Comparison of ENCODE assay signal across 1 cellular context in genomic region chr1:154469844-154470417, GRCh38.
TF ChIP-seq lines count a peak whose summit lies in the region.

No MANE protein-coding gene starts in this region.

TF ChIP-seq in HepG2, 621 proteins besides CTCF, POLR2A, EP300 and RAD21 (continued from another document and continues in another):
- TF ChIP-seq ZHX1 (CRISPR knock-in tag; IDR thresholded peaks at IDR 0.05; ENCODE audit: low read depth) (no peak), ZNF101 (CRISPR knock-in tag; IDR thresholded peaks at IDR 0.05; ENCODE audit: borderline replicate concordance, low read depth) (no peak), MTA1 (CRISPR knock-in tag; IDR thresholded peaks at IDR 0.05; ENCODE audit: borderline replicate concordance) (no peak), NR2F6 (IDR thresholded peaks at IDR 0.05) (no peak), NR2F6 (CRISPR knock-in tag; IDR thresholded peaks at IDR 0.05) (peak; percentile 24; the same call in 1 of the 2 replicates), SRSF4 (IDR thresholded peaks at IDR 0.05; ENCODE audit: low read depth, low read length, poor library complexity, severe bottlenecking) (no peak), ERF (CRISPR knock-in tag; IDR thresholded peaks at IDR 0.05) (peak; percentile 81), YEATS4 (CRISPR knock-in tag; IDR thresholded peaks at IDR 0.05; ENCODE audit: borderline replicate concordance) (no peak), HDAC1 (CRISPR knock-in tag; IDR thresholded peaks at IDR 0.05) (peak; percentile 17; the same call in 1 of the 2 replicates), ZNF335 (CRISPR knock-in tag; IDR thresholded peaks at IDR 0.05) (no peak), CHCHD3 (CRISPR knock-in tag; IDR thresholded peaks at IDR 0.05) (no peak), NFKBIZ (CRISPR knock-in tag; IDR thresholded peaks at IDR 0.05) (0 out of 2 replicates have a peak, but pooled peaks have one; percentile 34), RELA (CRISPR knock-in tag; IDR thresholded peaks at IDR 0.05) (no peak), ZNF691 (CRISPR knock-in tag; IDR thresholded peaks at IDR 0.05; ENCODE audit: borderline replicate concordance, low read depth) (peak; percentile 52; the same call in 1 of the 2 replicates), NR1H2 (CRISPR knock-in tag; IDR thresholded peaks at IDR 0.05; ENCODE audit: borderline replicate concordance, low read depth) (no peak), TEF (CRISPR knock-in tag; IDR thresholded peaks at IDR 0.05) (peak; percentile 88; the same call in 1 of the 2 replicates), ZBTB33 (CRISPR knock-in tag; IDR thresholded peaks at IDR 0.05) (no peak), SMYD3 (CRISPR knock-in tag; IDR thresholded peaks at IDR 0.05) (no peak), KAT8 (CRISPR knock-in tag; IDR thresholded peaks at IDR 0.05) (peak; percentile 49; the same call in 1 of the 2 replicates), SOX5 (CRISPR knock-in tag; IDR thresholded peaks at IDR 0.05; ENCODE audit: borderline replicate concordance) (peak; percentile 51; the same call in 1 of the 2 replicates), CBFB (CRISPR knock-in tag; IDR thresholded peaks at IDR 0.05) (no peak), ZNF597 (CRISPR knock-in tag; IDR thresholded peaks at IDR 0.05) (no peak), MTA3 (CRISPR knock-in tag; IDR thresholded peaks at IDR 0.05) (no peak), GABPA (IDR thresholded peaks at IDR 0.05; ENCODE audit: low read depth, low read length) (no peak), GABPA (CRISPR knock-in tag; IDR thresholded peaks at IDR 0.05; ENCODE audit: low read depth) (no peak), PTBP1 (IDR thresholded peaks at IDR 0.05; ENCODE audit: low read depth, low read length, poor library complexity, severe bottlenecking) (no peak)
- TF ChIP-seq, protein P1, sequence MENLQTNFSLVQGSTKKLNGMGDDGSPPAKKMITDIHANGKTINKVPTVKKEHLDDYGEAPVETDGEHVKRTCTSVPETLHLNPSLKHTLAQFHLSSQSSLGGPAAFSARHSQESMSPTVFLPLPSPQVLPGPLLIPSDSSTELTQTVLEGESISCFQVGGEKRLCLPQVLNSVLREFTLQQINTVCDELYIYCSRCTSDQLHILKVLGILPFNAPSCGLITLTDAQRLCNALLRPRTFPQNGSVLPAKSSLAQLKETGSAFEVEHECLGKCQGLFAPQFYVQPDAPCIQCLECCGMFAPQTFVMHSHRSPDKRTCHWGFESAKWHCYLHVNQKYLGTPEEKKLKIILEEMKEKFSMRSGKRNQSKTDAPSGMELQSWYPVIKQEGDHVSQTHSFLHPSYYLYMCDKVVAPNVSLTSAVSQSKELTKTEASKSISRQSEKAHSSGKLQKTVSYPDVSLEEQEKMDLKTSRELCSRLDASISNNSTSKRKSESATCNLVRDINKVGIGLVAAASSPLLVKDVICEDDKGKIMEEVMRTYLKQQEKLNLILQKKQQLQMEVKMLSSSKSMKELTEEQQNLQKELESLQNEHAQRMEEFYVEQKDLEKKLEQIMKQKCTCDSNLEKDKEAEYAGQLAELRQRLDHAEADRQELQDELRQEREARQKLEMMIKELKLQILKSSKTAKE (CRISPR knock-in tag; IDR thresholded peaks at IDR 0.05; ENCODE audit: borderline replicate concordance) = no peak
- TF ChIP-seq, protein P2, sequence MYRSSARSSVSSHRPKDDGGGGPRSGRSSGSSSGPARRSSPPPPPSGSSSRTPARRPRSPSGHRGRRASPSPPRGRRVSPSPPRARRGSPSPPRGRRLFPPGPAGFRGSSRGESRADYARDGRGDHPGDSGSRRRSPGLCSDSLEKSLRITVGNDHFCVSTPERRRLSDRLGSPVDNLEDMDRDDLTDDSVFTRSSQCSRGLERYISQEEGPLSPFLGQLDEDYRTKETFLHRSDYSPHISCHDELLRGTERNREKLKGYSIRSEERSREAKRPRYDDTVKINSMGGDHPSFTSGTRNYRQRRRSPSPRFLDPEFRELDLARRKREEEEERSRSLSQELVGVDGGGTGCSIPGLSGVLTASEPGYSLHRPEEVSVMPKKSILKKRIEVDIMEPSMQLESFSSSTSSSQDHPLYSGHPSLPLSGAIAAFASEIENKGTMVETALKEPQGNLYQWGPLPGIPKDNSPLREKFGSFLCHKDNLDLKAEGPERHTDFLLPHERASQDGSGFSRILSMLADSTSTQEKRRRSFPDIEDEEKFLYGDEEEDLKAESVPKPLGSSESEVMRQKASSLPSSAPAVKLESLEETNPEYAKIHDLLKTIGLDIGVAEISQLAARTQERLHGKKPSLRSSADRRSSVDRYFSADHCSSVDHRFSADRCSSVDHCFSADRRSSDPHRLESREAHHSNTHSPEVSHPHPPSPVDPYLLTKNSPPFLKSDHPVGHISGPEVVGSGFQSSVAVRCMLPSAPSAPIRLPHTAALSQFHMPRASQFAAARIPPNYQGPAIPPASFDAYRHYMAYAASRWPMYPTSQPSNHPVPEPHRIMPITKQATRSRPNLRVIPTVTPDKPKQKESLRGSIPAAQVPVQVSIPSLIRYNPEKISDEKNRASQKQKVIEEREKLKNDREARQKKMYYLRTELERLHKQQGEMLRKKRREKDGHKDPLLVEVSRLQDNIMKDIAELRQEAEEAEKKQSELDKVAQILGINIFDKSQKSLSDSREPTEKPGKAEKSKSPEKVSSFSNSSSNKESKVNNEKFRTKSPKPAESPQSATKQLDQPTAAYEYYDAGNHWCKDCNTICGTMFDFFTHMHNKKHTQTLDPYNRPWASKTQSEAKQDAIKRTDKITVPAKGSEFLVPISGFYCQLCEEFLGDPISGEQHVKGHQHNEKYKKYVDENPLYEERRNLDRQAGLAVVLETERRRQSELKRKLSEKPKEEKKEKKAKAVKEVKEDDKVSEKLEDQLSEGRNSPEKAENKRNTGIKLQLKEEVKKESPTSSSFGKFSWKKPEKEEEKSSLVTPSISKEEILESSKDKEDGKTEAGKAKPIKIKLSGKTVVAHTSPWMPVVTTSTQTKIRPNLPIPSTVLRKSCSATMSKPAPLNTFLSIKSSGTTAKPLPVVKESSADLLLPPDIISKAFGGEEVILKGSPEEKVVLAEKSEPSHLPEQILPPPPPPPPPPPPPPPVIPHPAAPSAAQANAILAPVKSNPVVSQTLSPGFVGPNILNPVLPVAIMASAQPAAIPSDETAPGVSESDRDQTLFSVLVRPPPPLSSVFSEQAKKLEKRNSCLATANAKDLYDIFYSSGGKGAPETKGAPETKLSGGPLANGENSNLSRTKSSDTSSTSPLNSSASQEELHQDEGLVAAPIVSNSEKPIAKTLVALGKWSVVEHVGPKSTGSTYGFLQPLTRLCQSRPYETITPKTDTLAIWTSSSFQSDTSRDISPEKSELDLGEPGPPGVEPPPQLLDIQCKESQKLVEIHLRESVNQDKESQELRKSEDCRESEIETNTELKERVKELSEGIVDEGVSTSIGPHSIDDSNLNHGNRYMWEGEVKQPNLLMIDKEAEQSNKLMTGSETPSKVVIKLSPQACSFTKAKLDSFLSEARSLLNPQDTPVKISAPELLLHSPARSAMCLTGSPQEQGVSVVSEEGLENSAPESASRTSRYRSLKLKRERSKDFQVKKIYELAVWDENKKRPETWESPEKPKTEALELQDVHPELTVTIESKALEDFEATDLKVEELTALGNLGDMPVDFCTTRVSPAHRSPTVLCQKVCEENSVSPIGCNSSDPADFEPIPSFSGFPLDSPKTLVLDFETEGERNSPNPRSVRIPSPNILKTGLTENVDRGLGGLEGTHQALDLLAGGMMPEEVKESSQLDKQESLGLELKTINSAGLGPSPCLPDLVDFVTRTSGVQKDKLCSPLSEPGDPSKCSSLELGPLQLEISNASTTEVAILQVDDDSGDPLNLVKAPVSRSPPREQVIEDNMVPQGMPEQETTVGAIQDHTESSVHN (CRISPR knock-in tag; IDR thresholded peaks at IDR 0.05) = no peak
- TF ChIP-seq, protein P3, sequence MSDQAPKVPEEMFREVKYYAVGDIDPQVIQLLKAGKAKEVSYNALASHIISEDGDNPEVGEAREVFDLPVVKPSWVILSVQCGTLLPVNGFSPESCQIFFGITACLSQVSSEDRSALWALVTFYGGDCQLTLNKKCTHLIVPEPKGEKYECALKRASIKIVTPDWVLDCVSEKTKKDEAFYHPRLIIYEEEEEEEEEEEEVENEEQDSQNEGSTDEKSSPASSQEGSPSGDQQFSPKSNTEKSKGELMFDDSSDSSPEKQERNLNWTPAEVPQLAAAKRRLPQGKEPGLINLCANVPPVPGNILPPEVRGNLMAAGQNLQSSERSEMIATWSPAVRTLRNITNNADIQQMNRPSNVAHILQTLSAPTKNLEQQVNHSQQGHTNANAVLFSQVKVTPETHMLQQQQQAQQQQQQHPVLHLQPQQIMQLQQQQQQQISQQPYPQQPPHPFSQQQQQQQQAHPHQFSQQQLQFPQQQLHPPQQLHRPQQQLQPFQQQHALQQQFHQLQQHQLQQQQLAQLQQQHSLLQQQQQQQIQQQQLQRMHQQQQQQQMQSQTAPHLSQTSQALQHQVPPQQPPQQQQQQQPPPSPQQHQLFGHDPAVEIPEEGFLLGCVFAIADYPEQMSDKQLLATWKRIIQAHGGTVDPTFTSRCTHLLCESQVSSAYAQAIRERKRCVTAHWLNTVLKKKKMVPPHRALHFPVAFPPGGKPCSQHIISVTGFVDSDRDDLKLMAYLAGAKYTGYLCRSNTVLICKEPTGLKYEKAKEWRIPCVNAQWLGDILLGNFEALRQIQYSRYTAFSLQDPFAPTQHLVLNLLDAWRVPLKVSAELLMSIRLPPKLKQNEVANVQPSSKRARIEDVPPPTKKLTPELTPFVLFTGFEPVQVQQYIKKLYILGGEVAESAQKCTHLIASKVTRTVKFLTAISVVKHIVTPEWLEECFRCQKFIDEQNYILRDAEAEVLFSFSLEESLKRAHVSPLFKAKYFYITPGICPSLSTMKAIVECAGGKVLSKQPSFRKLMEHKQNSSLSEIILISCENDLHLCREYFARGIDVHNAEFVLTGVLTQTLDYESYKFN (CRISPR knock-in tag; conservative IDR thresholded peaks at IDR 0.05) = 0 out of 2 replicates have a peak, but pooled peaks have one; percentile 35
- TF ChIP-seq, protein P4, sequence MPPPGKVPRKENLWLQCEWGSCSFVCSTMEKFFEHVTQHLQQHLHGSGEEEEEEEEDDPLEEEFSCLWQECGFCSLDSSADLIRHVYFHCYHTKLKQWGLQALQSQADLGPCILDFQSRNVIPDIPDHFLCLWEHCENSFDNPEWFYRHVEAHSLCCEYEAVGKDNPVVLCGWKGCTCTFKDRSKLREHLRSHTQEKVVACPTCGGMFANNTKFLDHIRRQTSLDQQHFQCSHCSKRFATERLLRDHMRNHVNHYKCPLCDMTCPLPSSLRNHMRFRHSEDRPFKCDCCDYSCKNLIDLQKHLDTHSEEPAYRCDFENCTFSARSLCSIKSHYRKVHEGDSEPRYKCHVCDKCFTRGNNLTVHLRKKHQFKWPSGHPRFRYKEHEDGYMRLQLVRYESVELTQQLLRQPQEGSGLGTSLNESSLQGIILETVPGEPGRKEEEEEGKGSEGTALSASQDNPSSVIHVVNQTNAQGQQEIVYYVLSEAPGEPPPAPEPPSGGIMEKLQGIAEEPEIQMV (CRISPR knock-in tag; IDR thresholded peaks at IDR 0.05; ENCODE audit: low read depth) = 0 out of 2 replicates have a peak, but pooled peaks have one; percentile 33
- TF ChIP-seq, protein P5, sequence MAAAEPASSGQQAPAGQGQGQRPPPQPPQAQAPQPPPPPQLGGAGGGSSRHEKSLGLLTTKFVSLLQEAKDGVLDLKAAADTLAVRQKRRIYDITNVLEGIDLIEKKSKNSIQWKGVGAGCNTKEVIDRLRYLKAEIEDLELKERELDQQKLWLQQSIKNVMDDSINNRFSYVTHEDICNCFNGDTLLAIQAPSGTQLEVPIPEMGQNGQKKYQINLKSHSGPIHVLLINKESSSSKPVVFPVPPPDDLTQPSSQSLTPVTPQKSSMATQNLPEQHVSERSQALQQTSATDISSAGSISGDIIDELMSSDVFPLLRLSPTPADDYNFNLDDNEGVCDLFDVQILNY (CRISPR knock-in tag; conservative IDR thresholded peaks at IDR 0.05) = no peak
